9 cellular contexts compared by ENCODE assay signal in genomic region chr18:78875268-78875997, GRCh38.
A peak's percentile ranks its signal among the peaks of the same experiment; 100 is the strongest.
DNase-seq lines count a peak whose midpoint lies in the region; ATAC-seq and TF ChIP-seq lines count a peak whose summit lies in the region.
"Had no signal": no experiment of that assay in that cellular context is flagged by ENCODE, and none has a peak within 500 bp of the region (broad histone marks: within the 10 kb centered on the region; RNA-seq: fewer than 3 reads in every experiment).

No MANE protein-coding gene starts in this region.

- DNase-seq in AG10803 (ENCODE audit: low read depth) (no peak), GM13976 (ENCODE audit: low spot score) (peak; percentile 58), NCI-H82 treated with DMSO at 0.1 percent for 48 hours (lab: John Stamatoyannopoulos, UW; ENCODE audit: unreplicated experiment) (peak; percentile 9), astrocyte of the hippocampus (ENCODE audit: low read depth, low spot score) (peak; percentile 20), mesothelial cell of epicardium (ENCODE audit: low spot score in 2 of 2, unreplicated experiment in 2 of 2) (no peak), NK-92 (lab: John Stamatoyannopoulos, UW; ENCODE audit: unreplicated experiment) (no peak), NCI-H2227 (lab: John Stamatoyannopoulos, UW; ENCODE audit: unreplicated experiment) (no peak)

- no peak overlapping the region for H3K4me3 ChIP-seq in AG10803 (ENCODE audit: low read length)
- H3K4me3 ChIP-seq: skin epidermis had no signal

- in situ Hi-C loops in GM13976 (cut with MboI; ENCODE audit: low sequenced_read_pairs, unreplicated experiment): no loop called here

- H3K4me3 Mint-ChIP-seq in mesothelial cell of epicardium: no peak overlapping the region

- TF ChIP-seq CTCF in AG10803 (conservative IDR thresholded peaks at IDR 0.05; ENCODE audit: low read length) (peak; percentile 46), GM13976 (IDR thresholded peaks at IDR 0.05; ENCODE audit: borderline replicate concordance, control extremely low read depth, extremely low read depth, insufficient read depth, missing control alignments) (peak; percentile 37), mesothelial cell of epicardium (IDR thresholded peaks at IDR 0.05; ENCODE audit: unreplicated experiment) (peak; percentile 42)

- H3K4me1 Mint-ChIP-seq in mesothelial cell of epicardium: peaks cover 3% of the 10 kb centered on the region

- H3K27ac Mint-ChIP-seq in mesothelial cell of epicardium: no peak overlapping the region

- no peaks in the 10 kb centered on the region for H3K9me3 Mint-ChIP-seq in mesothelial cell of epicardium

- ATAC-seq in GM18873 (IDR thresholded peaks at IDR 0.05; ENCODE audit: low FRiP score, unreplicated experiment): no peak

- H3K36me3 Mint-ChIP-seq in mesothelial cell of epicardium: no peaks in the 10 kb centered on the region

- peaks cover 17% of the 10 kb centered on the region for H3K27me3 Mint-ChIP-seq in mesothelial cell of epicardium (ENCODE audit: low read depth)

Comparison
In these comparisons a context has a peak if more than half of its experiments do, and no peak if none do; other contexts are left out.
1. DNase-seq: peak in GM13976 (single experiment), NCI-H82 treated with DMSO at 0.1 percent for 48 hours (single experiment) and astrocyte of the hippocampus (single experiment); none in AG10803 (single experiment), mesothelial cell of epicardium (0 of 2), NK-92 (single experiment) and NCI-H2227 (single experiment).
2. Peak in every context shown above with its lines, with median percentiles within 50 percentile points of each other: CTCF ChIP-seq.